1 cellular context compared by ENCODE assay signal in the genomic region with DNA sequence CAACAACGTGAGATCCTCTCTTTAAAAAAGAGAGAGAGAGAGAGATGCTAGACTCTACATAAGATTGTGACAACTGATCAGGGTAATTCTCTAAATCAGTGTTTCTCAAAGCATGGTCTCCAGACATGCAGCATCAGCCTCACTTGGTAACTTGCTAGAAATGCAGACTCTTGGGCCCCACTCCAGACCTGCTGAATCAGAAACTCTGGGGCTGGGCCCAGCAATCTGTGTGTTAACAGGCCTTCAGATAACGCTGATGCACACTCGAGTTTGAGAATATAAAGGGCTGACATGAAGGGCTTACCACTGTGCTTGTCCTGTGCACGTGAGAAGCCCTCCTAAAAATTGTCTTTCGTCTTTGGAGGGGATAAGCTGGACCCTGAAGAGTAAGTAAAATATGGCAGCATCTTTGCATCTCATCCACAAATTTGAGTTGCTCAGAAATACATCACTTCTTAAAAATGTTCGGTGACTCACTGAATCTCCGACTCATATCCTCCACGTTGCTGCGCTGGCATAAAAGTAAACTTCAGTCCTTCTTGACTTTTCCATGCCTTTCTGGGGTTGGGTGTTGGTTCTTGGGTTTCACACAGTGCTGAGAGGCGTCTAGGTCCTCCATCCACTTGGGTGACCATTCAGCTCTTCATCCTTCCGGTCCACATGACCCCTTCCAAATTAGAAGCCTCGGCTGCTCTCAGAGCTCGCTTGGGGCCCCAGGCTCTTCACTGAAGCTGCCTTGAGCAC.
TF ChIP-seq lines count a peak whose summit lies in the region.

No MANE protein-coding gene starts in this region.

TF ChIP-seq in SK-N-SH, 30 proteins besides CTCF, POLR2A, EP300 and RAD21 (continued from another document):
- TF ChIP-seq, protein P1, sequence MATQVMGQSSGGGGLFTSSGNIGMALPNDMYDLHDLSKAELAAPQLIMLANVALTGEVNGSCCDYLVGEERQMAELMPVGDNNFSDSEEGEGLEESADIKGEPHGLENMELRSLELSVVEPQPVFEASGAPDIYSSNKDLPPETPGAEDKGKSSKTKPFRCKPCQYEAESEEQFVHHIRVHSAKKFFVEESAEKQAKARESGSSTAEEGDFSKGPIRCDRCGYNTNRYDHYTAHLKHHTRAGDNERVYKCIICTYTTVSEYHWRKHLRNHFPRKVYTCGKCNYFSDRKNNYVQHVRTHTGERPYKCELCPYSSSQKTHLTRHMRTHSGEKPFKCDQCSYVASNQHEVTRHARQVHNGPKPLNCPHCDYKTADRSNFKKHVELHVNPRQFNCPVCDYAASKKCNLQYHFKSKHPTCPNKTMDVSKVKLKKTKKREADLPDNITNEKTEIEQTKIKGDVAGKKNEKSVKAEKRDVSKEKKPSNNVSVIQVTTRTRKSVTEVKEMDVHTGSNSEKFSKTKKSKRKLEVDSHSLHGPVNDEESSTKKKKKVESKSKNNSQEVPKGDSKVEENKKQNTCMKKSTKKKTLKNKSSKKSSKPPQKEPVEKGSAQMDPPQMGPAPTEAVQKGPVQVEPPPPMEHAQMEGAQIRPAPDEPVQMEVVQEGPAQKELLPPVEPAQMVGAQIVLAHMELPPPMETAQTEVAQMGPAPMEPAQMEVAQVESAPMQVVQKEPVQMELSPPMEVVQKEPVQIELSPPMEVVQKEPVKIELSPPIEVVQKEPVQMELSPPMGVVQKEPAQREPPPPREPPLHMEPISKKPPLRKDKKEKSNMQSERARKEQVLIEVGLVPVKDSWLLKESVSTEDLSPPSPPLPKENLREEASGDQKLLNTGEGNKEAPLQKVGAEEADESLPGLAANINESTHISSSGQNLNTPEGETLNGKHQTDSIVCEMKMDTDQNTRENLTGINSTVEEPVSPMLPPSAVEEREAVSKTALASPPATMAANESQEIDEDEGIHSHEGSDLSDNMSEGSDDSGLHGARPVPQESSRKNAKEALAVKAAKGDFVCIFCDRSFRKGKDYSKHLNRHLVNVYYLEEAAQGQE (IDR thresholded peaks at IDR 0.05; ENCODE audit: low read depth, low read length) = no peak
- TF ChIP-seq TCF12 (IDR thresholded peaks at IDR 0.05) = peak; percentile 47
- TF ChIP-seq PBX3 (IDR thresholded peaks at IDR 0.05) = 0 out of 2 replicates have a peak, but pooled peaks have one; percentile 12
- no peak for TF ChIP-seq RFX5 (IDR thresholded peaks at IDR 0.05; ENCODE audit: low read length)
- peak; percentile 85 for TF ChIP-seq FOSL2 (IDR thresholded peaks at IDR 0.05; ENCODE audit: borderline replicate concordance, low read depth)
- TF ChIP-seq POLR2AphosphoS5 (IDR thresholded peaks at IDR 0.05; ENCODE audit: low read depth, low read length) = no peak
- no peak; the same call in 1 of the 2 replicates for TF ChIP-seq YY1 (IDR thresholded peaks at IDR 0.05; ENCODE audit: low read depth)
- peak; percentile 74 for TF ChIP-seq JUND (IDR thresholded peaks at IDR 0.05)
- peak; percentile 87 for TF ChIP-seq MAX (IDR thresholded peaks at IDR 0.05; ENCODE audit: low read depth)
- TF ChIP-seq TEAD4 (IDR thresholded peaks at IDR 0.05; ENCODE audit: borderline replicate concordance, insufficient read depth) = 0 out of 2 replicates have a peak, but pooled peaks have one; percentile 35
TF ChIP-seq in SK-N-SH: peak in this region for 6.
